ENCODE assay signal across 22 cellular contexts in genomic region chr1:154990276-154990675, GRCh38. TPM values are rescaled to one million over a fixed set of nuclear protein-coding genes. Genes with fewer than 3 reads are reported as not detected.
"Had no signal": no experiment of that assay in that cellular context is flagged by ENCODE, and none has a peak within 500 bp of the region (broad histone marks: within the 10 kb centered on the region; RNA-seq: fewer than 3 reads in every experiment).

No MANE protein-coding gene starts in this region.

- H3K27ac Mint-ChIP-seq: activated CD4-positive, alpha-beta T cell treated with anti-CD3 and anti-CD28 coated beads, Interleukin-2, amount 10 ng/mL, durations not matched to agents 24 days and 14 days; activated CD8-positive, alpha-beta T cell treated with anti-CD3 and anti-CD28 coated beads for 36 hours; activated naive CD8-positive, alpha-beta T cell treated with anti-CD3 and anti-CD28 coated beads, Interleukin-2, amount 10 ng/mL, durations not matched to agents 7 days and 5 days; activated T-cell treated with anti-CD3 and anti-CD28 coated beads, Interleukin-2, amount 50 U/mL, for 24 hours; activated T-helper 2 cell treated with anti-CD3 and anti-CD28 coated beads, Interferon-gamma antibody, Interleukin-2, Interleukin-4, amounts not matched to agents 10 μg/mL and 5 μg/mL and 100 μg/mL, durations not matched to agents 14 hours and 24 hours and 36 hours; effector memory CD8-positive, alpha-beta T cell; mesothelial cell of epicardium; nephron; stimulated activated naive CD8-positive, alpha-beta T cell treated with anti-CD3 and anti-CD28 coated beads, Interleukin-15, Interleukin-2, amounts not matched to agents 100 ng/mL and 50 ng/mL, for 24 hours had no signal

- H3K27me3 Mint-ChIP-seq: activated CD4-positive, alpha-beta T cell treated with anti-CD3 and anti-CD28 coated beads, Interleukin-2, amount 10 ng/mL, durations not matched to agents 24 days and 14 days; activated CD8-positive, alpha-beta T cell treated with anti-CD3 and anti-CD28 coated beads for 36 hours; activated naive CD8-positive, alpha-beta T cell treated with anti-CD3 and anti-CD28 coated beads, Interleukin-2, amount 10 ng/mL, durations not matched to agents 7 days and 5 days; activated T-cell treated with anti-CD3 and anti-CD28 coated beads, Interleukin-2, amount 50 U/mL, for 24 hours; effector memory CD8-positive, alpha-beta T cell; stimulated activated naive CD8-positive, alpha-beta T cell treated with anti-CD3 and anti-CD28 coated beads, Interleukin-15, Interleukin-2, amounts not matched to agents 100 ng/mL and 50 ng/mL, for 24 hours had no signal

- H3K9me3 ChIP-seq: body of pancreas, esophagus squamous epithelium, tibial nerve, uterus had no signal

- ATAC-seq: activated CD8-positive, alpha-beta T cell treated with anti-CD3 and anti-CD28 coated beads for 36 hours; body of pancreas; effector memory CD8-positive, alpha-beta T cell; left colon had no signal

- H3K36me3 ChIP-seq: uterus had no signal

- H3K4me1 Mint-ChIP-seq: mesothelial cell of epicardium had no signal

- DNase-seq: activated CD4-positive, alpha-beta T cell treated with anti-CD3 and anti-CD28 coated beads, Interleukin-2, amount 10 ng/mL, durations not matched to agents 24 days and 14 days; activated CD8-positive, alpha-beta T cell treated with anti-CD3 and anti-CD28 coated beads for 36 hours; activated naive CD4-positive, alpha-beta T cell treated with Interleukin-2 at 50 U/mL for 16 hours; activated naive CD8-positive, alpha-beta T cell treated with anti-CD3 and anti-CD28 coated beads, Interleukin-2, amount 10 ng/mL, durations not matched to agents 7 days and 5 days; activated T-cell treated with anti-CD3 and anti-CD28 coated beads, Interleukin-2, amount 50 U/mL, for 24 hours; body of pancreas; effector memory CD8-positive, alpha-beta T cell; esophagus squamous epithelium; left colon; occipital lobe; retina; stimulated activated CD4-positive, alpha-beta T cell treated with anti-CD3 and anti-CD28 coated beads, Interleukin-2, amount 100 ng/mL, for 24 hours; T-helper 1 cell; T1000; uterus had no signal

- H3K9me3 Mint-ChIP-seq: activated CD4-positive, alpha-beta T cell treated with anti-CD3 and anti-CD28 coated beads, Interleukin-2, amount 10 ng/mL, durations not matched to agents 24 days and 14 days; activated CD8-positive, alpha-beta T cell treated with anti-CD3 and anti-CD28 coated beads for 36 hours; activated naive CD8-positive, alpha-beta T cell treated with anti-CD3 and anti-CD28 coated beads, Interleukin-2, amount 10 ng/mL, durations not matched to agents 7 days and 5 days; activated T-cell treated with anti-CD3 and anti-CD28 coated beads, Interleukin-2, amount 50 U/mL, for 24 hours; activated T-helper 2 cell treated with anti-CD3 and anti-CD28 coated beads, Interferon-gamma antibody, Interleukin-2, Interleukin-4, amounts not matched to agents 10 μg/mL and 5 μg/mL and 100 μg/mL, durations not matched to agents 14 hours and 24 hours and 36 hours; effector memory CD8-positive, alpha-beta T cell; mesothelial cell of epicardium; nephron; stimulated activated naive CD8-positive, alpha-beta T cell treated with anti-CD3 and anti-CD28 coated beads, Interleukin-15, Interleukin-2, amounts not matched to agents 100 ng/mL and 50 ng/mL, for 24 hours had no signal

- H3K4me3 Mint-ChIP-seq: activated CD4-positive, alpha-beta T cell treated with anti-CD3 and anti-CD28 coated beads, Interleukin-2, amount 10 ng/mL, durations not matched to agents 24 days and 14 days; activated CD8-positive, alpha-beta T cell treated with anti-CD3 and anti-CD28 coated beads for 36 hours; activated naive CD8-positive, alpha-beta T cell treated with anti-CD3 and anti-CD28 coated beads, Interleukin-2, amount 10 ng/mL, durations not matched to agents 7 days and 5 days; activated T-cell treated with anti-CD3 and anti-CD28 coated beads, Interleukin-2, amount 50 U/mL, for 24 hours; effector memory CD8-positive, alpha-beta T cell; mesothelial cell of epicardium; nephron; stimulated activated naive CD8-positive, alpha-beta T cell treated with anti-CD3 and anti-CD28 coated beads, Interleukin-15, Interleukin-2, amounts not matched to agents 100 ng/mL and 50 ng/mL, for 24 hours had no signal

- H3K4me3 ChIP-seq: body of pancreas, esophagus squamous epithelium, lung, tibial nerve, uterus had no signal

- H3K27me3 ChIP-seq: body of pancreas, esophagus squamous epithelium, tibial nerve, uterus had no signal

- H3K27ac ChIP-seq: body of pancreas, esophagus squamous epithelium, tibial nerve, uterus had no signal

RNA-seq across cellular contexts. Expression of gene LENEP, which starts 3.1 kb away (rescaled TPM):
- total RNA-seq: activated CD8-positive, alpha-beta T cell treated with anti-CD3 and anti-CD28 coated beads for 36 hours; body of pancreas; cardiac septum; esophagus squamous epithelium had no signal
